In the genomic region with DNA sequence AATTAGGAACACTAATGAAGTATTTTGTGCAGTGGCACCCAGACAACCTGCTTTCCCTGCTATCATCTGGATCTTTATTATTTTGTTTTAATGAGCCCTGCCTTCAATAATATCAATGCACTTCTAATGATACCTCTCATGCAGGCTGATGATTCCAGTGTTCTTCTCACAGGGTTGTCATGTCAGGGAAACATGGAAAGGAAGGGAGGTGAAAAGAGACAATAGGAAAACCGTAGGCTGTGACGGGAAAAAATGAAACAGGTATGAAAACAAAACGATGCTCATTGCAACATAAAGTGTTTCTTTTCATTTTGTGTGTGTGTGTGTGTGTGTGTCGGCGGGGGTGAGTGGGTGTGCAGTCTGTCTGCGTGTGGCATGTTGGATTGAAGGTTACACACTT, we compare ENCODE assay signal across 10 cellular contexts.
"Had no signal": no experiment of that assay in that cellular context is flagged by ENCODE, and none has a peak within 500 bp of the region (broad histone marks: within the 10 kb centered on the region; RNA-seq: fewer than 3 reads in every experiment).

No MANE protein-coding gene starts in this region.

- H3K27me3 ChIP-seq: foreskin keratinocyte, hepatocyte, ovary had no signal

- DNase-seq: effector memory CD4-positive, alpha-beta T cell; mucosa of descending colon; naive thymus-derived CD8-positive, alpha-beta T cell; ovary; right cardiac atrium; small intestine; stimulated activated CD4-positive, alpha-beta T cell treated with anti-CD3 and anti-CD28 coated beads, Interleukin-12 subunit alpha, Interleukin-12 subunit beta, amount 100 ng/mL, for 4 hours; stimulated activated naive CD4-positive, alpha-beta T cell treated with Interleukin-2 at 50 U/mL for 16 hours had no signal

- H3K79me2 ChIP-seq: hepatocyte had no signal

- H3K36me3 ChIP-seq: ovary had no signal

- H3K9me3 ChIP-seq: mucosa of descending colon, ovary had no signal

- ATAC-seq: mucosa of descending colon; naive thymus-derived CD8-positive, alpha-beta T cell; right cardiac atrium had no signal

- H2AFZ ChIP-seq: hepatocyte had no signal

- H3K4me2 ChIP-seq: hepatocyte had no signal

- H3K27ac ChIP-seq: foreskin keratinocyte, hepatocyte, ovary had no signal

- FAIRE-seq: small intestine had no signal

- H3K4me3 ChIP-seq: hepatocyte, mucosa of descending colon, ovary had no signal
